ENCODE assay signal across 1 cellular context in the genomic region with DNA sequence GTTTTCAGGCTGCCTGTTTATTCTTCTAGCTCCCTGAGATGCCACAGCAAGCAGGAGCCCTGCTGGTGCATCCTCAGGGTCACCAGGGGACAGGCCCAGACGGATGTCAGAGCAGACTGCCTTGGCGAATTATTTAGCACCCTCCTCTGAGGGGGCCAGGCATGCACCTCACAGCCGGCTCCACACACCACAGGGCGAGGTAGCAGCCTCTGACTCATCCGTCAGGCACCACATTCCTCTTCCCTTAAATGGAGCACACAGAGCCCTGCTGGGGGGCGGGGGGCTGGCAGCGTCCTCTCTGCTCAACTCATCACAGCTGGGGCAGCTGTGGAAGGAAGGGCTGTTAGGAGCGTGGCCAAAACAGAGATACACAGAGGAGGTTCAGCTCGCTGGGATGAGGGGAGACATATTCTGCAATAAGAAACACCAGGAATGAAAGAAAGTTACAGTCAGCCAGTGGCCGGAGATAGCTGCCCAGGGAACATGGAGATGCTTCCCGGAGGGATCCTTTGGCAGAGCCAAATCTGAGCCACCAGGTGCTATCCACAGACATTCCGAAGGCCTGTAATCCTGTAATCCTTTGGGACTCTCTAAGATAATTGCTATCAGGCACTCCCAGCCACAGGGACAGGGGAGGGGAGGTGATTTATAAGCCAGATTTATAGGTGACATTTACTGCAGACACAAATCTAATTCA.
A peak's percentile ranks its signal among the peaks of the same experiment; 100 is the strongest.
TF ChIP-seq lines count a peak whose summit lies in the region.

No MANE protein-coding gene starts in this region.

TF ChIP-seq in WTC11, 78 proteins besides CTCF, POLR2A, EP300 and RAD21 (continued from another document and continues in another):
- no peak for TF ChIP-seq ZSCAN18 (CRISPR knock-in tag; IDR thresholded peaks at IDR 0.05)
- no peak for TF ChIP-seq TEAD4 (CRISPR knock-in tag; IDR thresholded peaks at IDR 0.05)
- no peak for TF ChIP-seq ERG (CRISPR knock-in tag; IDR thresholded peaks at IDR 0.05)
- TF ChIP-seq JUN (CRISPR knock-in tag; IDR thresholded peaks at IDR 0.05), result no peak
- TF ChIP-seq ZNF232 (CRISPR knock-in tag; IDR thresholded peaks at IDR 0.05), result no peak
- no peak for TF ChIP-seq ZNF396 (CRISPR knock-in tag; IDR thresholded peaks at IDR 0.05; ENCODE audit: borderline replicate concordance)
- TF ChIP-seq IRF1 (CRISPR knock-in tag; IDR thresholded peaks at IDR 0.05), result no peak
- TF ChIP-seq, protein P1, sequence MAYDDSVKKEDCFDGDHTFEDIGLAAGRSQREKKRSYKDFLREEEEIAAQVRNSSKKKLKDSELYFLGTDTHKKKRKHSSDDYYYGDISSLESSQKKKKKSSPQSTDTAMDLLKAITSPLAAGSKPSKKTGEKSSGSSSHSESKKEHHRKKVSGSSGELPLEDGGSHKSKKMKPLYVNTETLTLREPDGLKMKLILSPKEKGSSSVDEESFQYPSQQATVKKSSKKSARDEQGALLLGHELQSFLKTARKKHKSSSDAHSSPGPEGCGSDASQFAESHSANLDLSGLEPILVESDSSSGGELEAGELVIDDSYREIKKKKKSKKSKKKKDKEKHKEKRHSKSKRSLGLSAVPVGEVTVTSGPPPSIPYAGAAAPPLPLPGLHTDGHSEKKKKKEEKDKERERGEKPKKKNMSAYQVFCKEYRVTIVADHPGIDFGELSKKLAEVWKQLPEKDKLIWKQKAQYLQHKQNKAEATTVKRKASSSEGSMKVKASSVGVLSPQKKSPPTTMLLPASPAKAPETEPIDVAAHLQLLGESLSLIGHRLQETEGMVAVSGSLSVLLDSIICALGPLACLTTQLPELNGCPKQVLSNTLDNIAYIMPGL (CRISPR knock-in tag; IDR thresholded peaks at IDR 0.05), result no peak
- no peak for TF ChIP-seq NFATC4 (CRISPR knock-in tag; IDR thresholded peaks at IDR 0.05)
- peak; percentile 67; the same call in 1 of the 2 replicates for TF ChIP-seq FOXP1 (CRISPR knock-in tag; IDR thresholded peaks at IDR 0.05; ENCODE audit: borderline replicate concordance)
- TF ChIP-seq, protein P2, sequence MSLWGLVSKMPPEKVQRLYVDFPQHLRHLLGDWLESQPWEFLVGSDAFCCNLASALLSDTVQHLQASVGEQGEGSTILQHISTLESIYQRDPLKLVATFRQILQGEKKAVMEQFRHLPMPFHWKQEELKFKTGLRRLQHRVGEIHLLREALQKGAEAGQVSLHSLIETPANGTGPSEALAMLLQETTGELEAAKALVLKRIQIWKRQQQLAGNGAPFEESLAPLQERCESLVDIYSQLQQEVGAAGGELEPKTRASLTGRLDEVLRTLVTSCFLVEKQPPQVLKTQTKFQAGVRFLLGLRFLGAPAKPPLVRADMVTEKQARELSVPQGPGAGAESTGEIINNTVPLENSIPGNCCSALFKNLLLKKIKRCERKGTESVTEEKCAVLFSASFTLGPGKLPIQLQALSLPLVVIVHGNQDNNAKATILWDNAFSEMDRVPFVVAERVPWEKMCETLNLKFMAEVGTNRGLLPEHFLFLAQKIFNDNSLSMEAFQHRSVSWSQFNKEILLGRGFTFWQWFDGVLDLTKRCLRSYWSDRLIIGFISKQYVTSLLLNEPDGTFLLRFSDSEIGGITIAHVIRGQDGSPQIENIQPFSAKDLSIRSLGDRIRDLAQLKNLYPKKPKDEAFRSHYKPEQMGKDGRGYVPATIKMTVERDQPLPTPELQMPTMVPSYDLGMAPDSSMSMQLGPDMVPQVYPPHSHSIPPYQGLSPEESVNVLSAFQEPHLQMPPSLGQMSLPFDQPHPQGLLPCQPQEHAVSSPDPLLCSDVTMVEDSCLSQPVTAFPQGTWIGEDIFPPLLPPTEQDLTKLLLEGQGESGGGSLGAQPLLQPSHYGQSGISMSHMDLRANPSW (CRISPR knock-in tag; conservative IDR thresholded peaks at IDR 0.05; ENCODE audit: low read depth), result no peak
- TF ChIP-seq ZNF423 (CRISPR knock-in tag; IDR thresholded peaks at IDR 0.05), result peak; percentile 90
- no peak for TF ChIP-seq SOX15 (CRISPR knock-in tag; IDR thresholded peaks at IDR 0.05)
- TF ChIP-seq NFYB (CRISPR knock-in tag; conservative IDR thresholded peaks at IDR 0.05; ENCODE audit: low read depth), result no peak
- TF ChIP-seq E2F4 (CRISPR knock-in tag; IDR thresholded peaks at IDR 0.05; ENCODE audit: borderline replicate concordance, low read depth), result no peak
- no peak for TF ChIP-seq TP53 (CRISPR knock-in tag; IDR thresholded peaks at IDR 0.05)
- TF ChIP-seq OVOL2 (CRISPR knock-in tag; IDR thresholded peaks at IDR 0.05; ENCODE audit: borderline replicate concordance), result no peak
- no peak for TF ChIP-seq ZNF263 (CRISPR knock-in tag; IDR thresholded peaks at IDR 0.05; ENCODE audit: low read depth)
- no peak for TF ChIP-seq CREB1 (CRISPR knock-in tag; IDR thresholded peaks at IDR 0.05)
- TF ChIP-seq CBFB (CRISPR knock-in tag; IDR thresholded peaks at IDR 0.05; ENCODE audit: low read depth), result no peak
- TF ChIP-seq ATF2 (CRISPR knock-in tag; IDR thresholded peaks at IDR 0.05; ENCODE audit: borderline replicate concordance, low read depth), result no peak
- no peak for TF ChIP-seq ESRRA (CRISPR knock-in tag; IDR thresholded peaks at IDR 0.05; ENCODE audit: borderline replicate concordance)
- no peak for TF ChIP-seq ZNF671 (CRISPR knock-in tag; IDR thresholded peaks at IDR 0.05)
- no peak for TF ChIP-seq JAZF1 (CRISPR knock-in tag; IDR thresholded peaks at IDR 0.05)
- no peak for TF ChIP-seq PRRX2 (CRISPR knock-in tag; IDR thresholded peaks at IDR 0.05)
- TF ChIP-seq ZNF416 (CRISPR knock-in tag; IDR thresholded peaks at IDR 0.05), result no peak
- TF ChIP-seq ZNF512 (CRISPR knock-in tag; IDR thresholded peaks at IDR 0.05; ENCODE audit: borderline replicate concordance), result no peak
- no peak for TF ChIP-seq GRHL2 (CRISPR knock-in tag; IDR thresholded peaks at IDR 0.05; ENCODE audit: insufficient replicate concordance, severe bottlenecking)
- 0 out of 2 replicates have a peak, but pooled peaks have one; percentile 21 for TF ChIP-seq ZBTB21 (CRISPR knock-in tag; IDR thresholded peaks at IDR 0.05; ENCODE audit: borderline replicate concordance)
- no peak for TF ChIP-seq KAT7 (CRISPR knock-in tag; IDR thresholded peaks at IDR 0.05; ENCODE audit: borderline replicate concordance)
- TF ChIP-seq HMGA2 (CRISPR knock-in tag; IDR thresholded peaks at IDR 0.05), result no peak
- TF ChIP-seq, protein P3, sequence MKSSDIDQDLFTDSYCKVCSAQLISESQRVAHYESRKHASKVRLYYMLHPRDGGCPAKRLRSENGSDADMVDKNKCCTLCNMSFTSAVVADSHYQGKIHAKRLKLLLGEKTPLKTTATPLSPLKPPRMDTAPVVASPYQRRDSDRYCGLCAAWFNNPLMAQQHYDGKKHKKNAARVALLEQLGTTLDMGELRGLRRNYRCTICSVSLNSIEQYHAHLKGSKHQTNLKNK (CRISPR knock-in tag; IDR thresholded peaks at IDR 0.05), result no peak
- no peak for TF ChIP-seq NR1H2 (CRISPR knock-in tag; IDR thresholded peaks at IDR 0.05)
- TF ChIP-seq RORB (CRISPR knock-in tag; IDR thresholded peaks at IDR 0.05), result no peak
- TF ChIP-seq ZNF219 (CRISPR knock-in tag; IDR thresholded peaks at IDR 0.05; ENCODE audit: borderline replicate concordance), result no peak
- no peak for TF ChIP-seq ZNF121 (CRISPR knock-in tag; IDR thresholded peaks at IDR 0.05)
- TF ChIP-seq, protein P4, sequence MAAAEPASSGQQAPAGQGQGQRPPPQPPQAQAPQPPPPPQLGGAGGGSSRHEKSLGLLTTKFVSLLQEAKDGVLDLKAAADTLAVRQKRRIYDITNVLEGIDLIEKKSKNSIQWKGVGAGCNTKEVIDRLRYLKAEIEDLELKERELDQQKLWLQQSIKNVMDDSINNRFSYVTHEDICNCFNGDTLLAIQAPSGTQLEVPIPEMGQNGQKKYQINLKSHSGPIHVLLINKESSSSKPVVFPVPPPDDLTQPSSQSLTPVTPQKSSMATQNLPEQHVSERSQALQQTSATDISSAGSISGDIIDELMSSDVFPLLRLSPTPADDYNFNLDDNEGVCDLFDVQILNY (CRISPR knock-in tag; IDR thresholded peaks at IDR 0.05), result no peak
- TF ChIP-seq, protein P5, sequence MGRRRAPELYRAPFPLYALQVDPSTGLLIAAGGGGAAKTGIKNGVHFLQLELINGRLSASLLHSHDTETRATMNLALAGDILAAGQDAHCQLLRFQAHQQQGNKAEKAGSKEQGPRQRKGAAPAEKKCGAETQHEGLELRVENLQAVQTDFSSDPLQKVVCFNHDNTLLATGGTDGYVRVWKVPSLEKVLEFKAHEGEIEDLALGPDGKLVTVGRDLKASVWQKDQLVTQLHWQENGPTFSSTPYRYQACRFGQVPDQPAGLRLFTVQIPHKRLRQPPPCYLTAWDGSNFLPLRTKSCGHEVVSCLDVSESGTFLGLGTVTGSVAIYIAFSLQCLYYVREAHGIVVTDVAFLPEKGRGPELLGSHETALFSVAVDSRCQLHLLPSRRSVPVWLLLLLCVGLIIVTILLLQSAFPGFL (CRISPR knock-in tag; IDR thresholded peaks at IDR 0.05; ENCODE audit: borderline replicate concordance), result no peak
- TF ChIP-seq, protein P6, sequence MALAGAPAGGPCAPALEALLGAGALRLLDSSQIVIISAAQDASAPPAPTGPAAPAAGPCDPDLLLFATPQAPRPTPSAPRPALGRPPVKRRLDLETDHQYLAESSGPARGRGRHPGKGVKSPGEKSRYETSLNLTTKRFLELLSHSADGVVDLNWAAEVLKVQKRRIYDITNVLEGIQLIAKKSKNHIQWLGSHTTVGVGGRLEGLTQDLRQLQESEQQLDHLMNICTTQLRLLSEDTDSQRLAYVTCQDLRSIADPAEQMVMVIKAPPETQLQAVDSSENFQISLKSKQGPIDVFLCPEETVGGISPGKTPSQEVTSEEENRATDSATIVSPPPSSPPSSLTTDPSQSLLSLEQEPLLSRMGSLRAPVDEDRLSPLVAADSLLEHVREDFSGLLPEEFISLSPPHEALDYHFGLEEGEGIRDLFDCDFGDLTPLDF (CRISPR knock-in tag; IDR thresholded peaks at IDR 0.05), result no peak
